Comparison of ENCODE assay signal across 2 cellular contexts in genomic region chr5:122101636-122102285, GRCh38.
TF ChIP-seq lines count a peak whose summit lies in the region.

No MANE protein-coding gene starts in this region.

TF ChIP-seq in GM12891, 5 proteins besides CTCF, POLR2A, EP300 and RAD21:
- TF ChIP-seq PAX5 (IDR thresholded peaks at IDR 0.05; ENCODE audit: insufficient read depth, low read length, severe bottlenecking) (no peak), SPI1 (IDR thresholded peaks at IDR 0.05; ENCODE audit: low read depth, low read length) (no peak), POLR2AphosphoS5 (IDR thresholded peaks at IDR 0.05; ENCODE audit: low read depth, low read length) (no peak), TAF1 (IDR thresholded peaks at IDR 0.05; ENCODE audit: low read depth, low read length) (no peak), POU2F2 (IDR thresholded peaks at IDR 0.05; ENCODE audit: low read depth, low read length) (no peak)

TF ChIP-seq in endothelial cell of umbilical vein, 7 proteins besides CTCF, POLR2A, EP300 and RAD21:
- TF ChIP-seq GATA2 (IDR thresholded peaks at IDR 0.05; ENCODE audit: insufficient read depth, insufficient read length, low read depth, low read length), result no peak
- no peak for TF ChIP-seq FOS (IDR thresholded peaks at IDR 0.05; ENCODE audit: borderline replicate concordance, insufficient read depth, low read length)
- TF ChIP-seq MYC (IDR thresholded peaks at IDR 0.05; ENCODE audit: low read depth, low read length), result no peak
